ENCODE assay signal across 17 cellular contexts in genomic region chr5:131539251-131539650, GRCh38.
DNase-seq lines count a peak whose midpoint lies in the region; ATAC-seq lines count a peak whose summit lies in the region.
"Had no signal": no experiment of that assay in that cellular context is flagged by ENCODE, and none has a peak within 500 bp of the region (broad histone marks: within the 10 kb centered on the region; RNA-seq: fewer than 3 reads in every experiment).

No MANE protein-coding gene starts in this region.

- CTCF ChIA-PET in CD8-positive, alpha-beta memory T cell (lab: Charles Lee) = no interaction called here

- H3K27ac ChIP-seq in CD8-positive, alpha-beta memory T cell (ENCODE audit: low read depth, low read length) = no peak overlapping the region
- H3K27ac ChIP-seq: Peyer's patch had no signal

- H3K9me3 Mint-ChIP-seq in activated naive CD8-positive, alpha-beta T cell (ENCODE audit: low read depth) = no peaks in the 10 kb centered on the region
- H3K9me3 Mint-ChIP-seq in activated naive CD8-positive, alpha-beta T cell treated with anti-CD3 and anti-CD28 coated beads, Interleukin-2, amount 50 U/mL, for 24 hours = no peaks in the 10 kb centered on the region
- H3K9me3 Mint-ChIP-seq in CD8-positive, alpha-beta memory T cell = no peaks in the 10 kb centered on the region
- H3K9me3 Mint-ChIP-seq in activated T-helper 17 cell treated with anti-CD3 and anti-CD28 coated beads, Interleukin-2, amount 50 U/mL, for 72 hours = no peaks in the 10 kb centered on the region
- no peaks in the 10 kb centered on the region for H3K9me3 Mint-ChIP-seq in natural killer cell treated with Interleukin-12 subunit alpha and Interleukin-12 subunit beta and Interleukin-15 and Interleukin-18, amount 100 ng/mL, for 72 hours
- H3K9me3 Mint-ChIP-seq: CD14-positive monocyte had no signal

- H3K27ac Mint-ChIP-seq in activated naive CD8-positive, alpha-beta T cell = peak overlapping the region; percentile 76
- H3K27ac Mint-ChIP-seq in activated naive CD8-positive, alpha-beta T cell treated with anti-CD3 and anti-CD28 coated beads, Interleukin-2, amount 50 U/mL, for 24 hours = no peak overlapping the region
- peak overlapping the region in 7 of 8 donors; percentile 4 to 87 (median 39) for H3K27ac Mint-ChIP-seq in CD8-positive, alpha-beta memory T cell
- H3K27ac Mint-ChIP-seq in activated T-helper 17 cell treated with anti-CD3 and anti-CD28 coated beads, Interleukin-2, amount 50 U/mL, for 72 hours = no peak overlapping the region
- peak overlapping the region in 1 of 2 donors; percentile 73 for H3K27ac Mint-ChIP-seq in natural killer cell treated with Interleukin-12 subunit alpha and Interleukin-12 subunit beta and Interleukin-15 and Interleukin-18, amount 100 ng/mL, for 72 hours

- no peak for ATAC-seq in activated naive CD8-positive, alpha-beta T cell treated with anti-CD3 and anti-CD28 coated beads, Interleukin-2, amount 50 U/mL, for 24 hours
- ATAC-seq in activated T-helper 17 cell treated with anti-CD3 and anti-CD28 coated beads, Interleukin-2, amount 50 U/mL, for 72 hours (replicated peaks) = no peak
- ATAC-seq in natural killer cell treated with Interleukin-12 subunit alpha and Interleukin-12 subunit beta and Interleukin-15 and Interleukin-18, amount 100 ng/mL, for 72 hours = no peak
- ATAC-seq: K562 had no signal

- H3K27me3 ChIP-seq in CD8-positive, alpha-beta memory T cell (ENCODE audit: insufficient read depth, low read length, poor library complexity, severe bottlenecking) = no peaks in the 10 kb centered on the region
- H3K27me3 ChIP-seq: Peyer's patch had no signal

- POLR2A ChIA-PET in CD8-positive, alpha-beta memory T cell (lab: Charles Lee) = no interaction called here

- H3K4me3 Mint-ChIP-seq in activated naive CD8-positive, alpha-beta T cell = no peak overlapping the region
- no peak overlapping the region for H3K4me3 Mint-ChIP-seq in activated naive CD8-positive, alpha-beta T cell treated with anti-CD3 and anti-CD28 coated beads, Interleukin-2, amount 50 U/mL, for 24 hours
- no peak overlapping the region for H3K4me3 Mint-ChIP-seq in CD8-positive, alpha-beta memory T cell
- peak overlapping the region; percentile 3 for H3K4me3 Mint-ChIP-seq in activated T-helper 17 cell treated with anti-CD3 and anti-CD28 coated beads, Interleukin-2, amount 50 U/mL, for 72 hours
- H3K4me3 Mint-ChIP-seq in natural killer cell treated with Interleukin-12 subunit alpha and Interleukin-12 subunit beta and Interleukin-15 and Interleukin-18, amount 100 ng/mL, for 72 hours = no peak overlapping the region
- H3K4me3 Mint-ChIP-seq: CD14-positive monocyte had no signal

- H3K4me1 ChIP-seq in CD8-positive, alpha-beta memory T cell (ENCODE audit: insufficient read depth, low read length) = peaks cover 85% of the 10 kb centered on the region
- H3K4me1 ChIP-seq: Peyer's patch had no signal

- DNase-seq in activated naive CD8-positive, alpha-beta T cell treated with anti-CD3 and anti-CD28 coated beads, Interleukin-2, amount 50 U/mL, for 24 hours = no peak
- no peak for DNase-seq in CD8-positive, alpha-beta memory T cell
- DNase-seq in RKO (ENCODE audit: low spot score) (no peak), NCI-H2107 treated with DMSO at 0.1 percent for 48 hours (lab: John Stamatoyannopoulos, UW; ENCODE audit: unreplicated experiment) (no peak)
- no peak for DNase-seq in natural killer cell treated with Interleukin-12 subunit alpha and Interleukin-12 subunit beta and Interleukin-15 and Interleukin-18, amount 100 ng/mL, for 72 hours (ENCODE audit: low spot score)
- DNase-seq: AML-193, Calu3, NCI-H1092 treated with DMSO at 0.1 percent for 48 hours, NCI-H146, NCI-H2081, Peyer's patch, Right ventricle myocardium superior, SK-N-SH had no signal

- peaks cover 3% of the 10 kb centered on the region for H3K36me3 ChIP-seq in CD8-positive, alpha-beta memory T cell (ENCODE audit: insufficient read depth, low read length)

- H3K9me3 ChIP-seq in CD8-positive, alpha-beta memory T cell (ENCODE audit: low read length) = no peaks in the 10 kb centered on the region
- H3K9me3 ChIP-seq: Peyer's patch, SK-N-SH had no signal

- H3K36me3 Mint-ChIP-seq in activated naive CD8-positive, alpha-beta T cell = peaks cover 21% of the 10 kb centered on the region
- H3K36me3 Mint-ChIP-seq in activated naive CD8-positive, alpha-beta T cell treated with anti-CD3 and anti-CD28 coated beads, Interleukin-2, amount 50 U/mL, for 24 hours (ENCODE audit: low read depth) = peaks cover 21% of the 10 kb centered on the region
- H3K36me3 Mint-ChIP-seq in CD8-positive, alpha-beta memory T cell = peaks cover 0 to 47% (median 17%) of the 10 kb centered on the region in 3 donors
- peaks cover 75% of the 10 kb centered on the region for H3K36me3 Mint-ChIP-seq in activated T-helper 17 cell treated with anti-CD3 and anti-CD28 coated beads, Interleukin-2, amount 50 U/mL, for 72 hours (ENCODE audit: low read depth)
- peaks cover 15% of the 10 kb centered on the region for H3K36me3 Mint-ChIP-seq in natural killer cell treated with Interleukin-12 subunit alpha and Interleukin-12 subunit beta and Interleukin-15 and Interleukin-18, amount 100 ng/mL, for 72 hours

- H3K4me3 ChIP-seq in CD8-positive, alpha-beta memory T cell (ENCODE audit: low read length) = no peak overlapping the region
- H3K4me3 ChIP-seq: K562, Peyer's patch had no signal

- H3K4me1 Mint-ChIP-seq in activated naive CD8-positive, alpha-beta T cell (ENCODE audit: low read depth) = peaks cover 87% of the 10 kb centered on the region
- peaks cover 88% of the 10 kb centered on the region for H3K4me1 Mint-ChIP-seq in activated naive CD8-positive, alpha-beta T cell treated with anti-CD3 and anti-CD28 coated beads, Interleukin-2, amount 50 U/mL, for 24 hours
- H3K4me1 Mint-ChIP-seq in CD8-positive, alpha-beta memory T cell = peaks cover 82 to 98% (median 92%) of the 10 kb centered on the region in 3 donors
- H3K4me1 Mint-ChIP-seq in activated T-helper 17 cell treated with anti-CD3 and anti-CD28 coated beads, Interleukin-2, amount 50 U/mL, for 72 hours = peaks cover 69% of the 10 kb centered on the region
- peaks cover 37 to 52% of the 10 kb centered on the region in 2 donors for H3K4me1 Mint-ChIP-seq in natural killer cell treated with Interleukin-12 subunit alpha and Interleukin-12 subunit beta and Interleukin-15 and Interleukin-18, amount 100 ng/mL, for 72 hours (ENCODE audit: low read depth in 2 of 2)

- no peaks in the 10 kb centered on the region for H3K27me3 Mint-ChIP-seq in activated naive CD8-positive, alpha-beta T cell
- no peaks in the 10 kb centered on the region for H3K27me3 Mint-ChIP-seq in activated naive CD8-positive, alpha-beta T cell treated with anti-CD3 and anti-CD28 coated beads, Interleukin-2, amount 50 U/mL, for 24 hours
- no peaks in the 10 kb centered on the region for H3K27me3 Mint-ChIP-seq in CD8-positive, alpha-beta memory T cell
- no peaks in the 10 kb centered on the region for H3K27me3 Mint-ChIP-seq in activated T-helper 17 cell treated with anti-CD3 and anti-CD28 coated beads, Interleukin-2, amount 50 U/mL, for 72 hours
- H3K27me3 Mint-ChIP-seq in natural killer cell treated with Interleukin-12 subunit alpha and Interleukin-12 subunit beta and Interleukin-15 and Interleukin-18, amount 100 ng/mL, for 72 hours = no peaks in the 10 kb centered on the region

Comparison
In these comparisons a context has a peak if more than half of its experiments do, and no peak if none do; other contexts are left out.
1. H3K27ac Mint-ChIP-seq: peak in activated naive CD8-positive, alpha-beta T cell (single experiment) and CD8-positive, alpha-beta memory T cell (7 of 8); none in activated naive CD8-positive, alpha-beta T cell treated with anti-CD3 and anti-CD28 coated beads, Interleukin-2, amount 50 U/mL, for 24 hours (single experiment) and activated T-helper 17 cell treated with anti-CD3 and anti-CD28 coated beads, Interleukin-2, amount 50 U/mL, for 72 hours (single experiment).